Comparison of ENCODE assay signal across 32 cellular contexts in the genomic region with DNA sequence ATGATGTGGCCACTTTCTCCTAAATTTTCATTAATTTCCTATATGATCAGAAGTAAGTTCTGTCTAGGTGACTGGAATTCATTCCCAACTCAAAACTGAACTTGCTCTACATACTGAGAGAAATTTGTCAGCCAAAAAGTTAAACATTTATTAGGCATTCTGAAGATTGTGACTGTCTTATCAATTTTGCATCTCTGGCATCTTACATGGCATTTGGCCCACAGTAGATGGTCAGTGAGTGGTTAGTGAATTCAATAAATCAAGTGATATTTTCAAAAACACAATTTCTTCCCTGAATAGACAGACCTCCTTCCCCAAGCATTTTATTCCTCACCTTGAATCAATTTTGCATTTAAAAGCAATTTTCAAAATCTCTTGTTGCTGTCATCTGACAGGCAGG.
"Had no signal": no experiment of that assay in that cellular context is flagged by ENCODE, and none has a peak within 500 bp of the region (broad histone marks: within the 10 kb centered on the region; RNA-seq: fewer than 3 reads in every experiment).

No MANE protein-coding gene starts in this region.

- H3K27me3 Mint-ChIP-seq: activated CD4-positive, alpha-beta memory T cell treated with anti-CD3 and anti-CD28 coated beads for 36 hours; activated CD4-positive, alpha-beta T cell treated with anti-CD3 and anti-CD28 coated beads, Interleukin-2, amount 10 ng/mL, durations not matched to agents 24 days and 14 days; activated CD8-positive, alpha-beta memory T cell treated with anti-CD3 and anti-CD28 coated beads, Interleukin-2, amount 10 ng/mL, durations not matched to agents 7 days and 5 days; activated naive CD4-positive, alpha-beta T cell treated with anti-CD3 and anti-CD28 coated beads, Interleukin-2, amount 10 ng/mL, durations not matched to agents 7 days and 5 days; activated naive CD8-positive, alpha-beta T cell treated with anti-CD3 and anti-CD28 coated beads, Interleukin-2, amount 10 ng/mL, durations not matched to agents 7 days and 5 days; central memory CD8-positive, alpha-beta T cell; dendritic cell treated with granulocyte-macrophage colony-stimulating factor and Interleukin-4, amounts not matched to agents 40 ng/mL and 50 ng/mL, for 4 days; T-helper 17 cell had no signal

- H3K9me3 Mint-ChIP-seq: activated CD4-positive, alpha-beta memory T cell treated with anti-CD3 and anti-CD28 coated beads for 36 hours; activated CD4-positive, alpha-beta T cell treated with anti-CD3 and anti-CD28 coated beads, Interleukin-2, amount 10 ng/mL, durations not matched to agents 24 days and 14 days; activated naive CD4-positive, alpha-beta T cell treated with anti-CD3 and anti-CD28 coated beads, Interleukin-2, amount 10 ng/mL, durations not matched to agents 7 days and 5 days; endodermal cell had no signal

- H3K9me3 ChIP-seq: ascending aorta, esophagus muscularis mucosa, gastrocnemius medialis, heart left ventricle had no signal

- H3K27me3 ChIP-seq: ascending aorta, brain microvascular endothelial cell, esophagus muscularis mucosa, foreskin keratinocyte, gastrocnemius medialis, heart left ventricle had no signal

- ATAC-seq: activated CD4-positive, alpha-beta T cell treated with anti-CD3 and anti-CD28 coated beads for 36 hours; activated CD8-positive, alpha-beta memory T cell treated with anti-CD3 and anti-CD28 coated beads, Interleukin-2, amount 10 ng/mL, durations not matched to agents 7 days and 5 days; activated CD8-positive, alpha-beta T cell treated with anti-CD3 and anti-CD28 coated beads, Interleukin-2, amount 10 ng/mL, durations not matched to agents 7 days and 5 days; activated naive CD4-positive, alpha-beta T cell treated with anti-CD3 and anti-CD28 coated beads, Interleukin-2, amount 50 U/mL, for 72 hours; activated T-cell treated with anti-CD3 and anti-CD28 coated beads, Interleukin-2, amount 50 U/mL, for 72 hours; foreskin keratinocyte; gastrocnemius medialis; heart left ventricle; T-helper 17 cell had no signal

- H3K36me3 ChIP-seq: ascending aorta, brain microvascular endothelial cell, esophagus muscularis mucosa, gastrocnemius medialis, heart left ventricle had no signal

- H3K4me3 ChIP-seq: ascending aorta, coronary artery, dorsolateral prefrontal cortex, esophagus muscularis mucosa, gastrocnemius medialis, heart left ventricle had no signal

- DNase-seq: activated CD4-positive, alpha-beta memory T cell treated with anti-CD3 and anti-CD28 coated beads for 36 hours; activated CD4-positive, alpha-beta T cell treated with anti-CD3 and anti-CD28 coated beads for 36 hours; activated CD4-positive, alpha-beta T cell treated with anti-CD3 and anti-CD28 coated beads, Interleukin-2, amount 10 ng/mL, durations not matched to agents 24 days and 14 days; activated CD4-positive, CD25-positive, alpha-beta regulatory T cell; activated CD4-positive, CD25-positive, alpha-beta regulatory T cell treated with anti-CD3 and anti-CD28 coated beads, Interleukin-2, amount 50 U/mL, for 72 hours; activated CD8-positive, alpha-beta memory T cell treated with anti-CD3 and anti-CD28 coated beads, Interleukin-2, amount 10 ng/mL, durations not matched to agents 7 days and 5 days; activated CD8-positive, alpha-beta memory T cell treated with anti-CD3 and anti-CD28 coated beads, Interleukin-2, amount 50 U/mL, for 4 hours; activated CD8-positive, alpha-beta T cell treated with anti-CD3 and anti-CD28 coated beads, Interleukin-2, amount 10 ng/mL, durations not matched to agents 7 days and 5 days; activated gamma-delta T cell; activated naive CD4-positive, alpha-beta T cell; activated naive CD4-positive, alpha-beta T cell treated with anti-CD3 and anti-CD28 coated beads, Interleukin-2, amount 10 ng/mL, durations not matched to agents 7 days and 5 days; activated naive CD8-positive, alpha-beta T cell treated with anti-CD3 and anti-CD28 coated beads, Interleukin-2, amount 10 ng/mL, durations not matched to agents 7 days and 5 days; activated T-cell treated with anti-CD3 and anti-CD28 coated beads, Interleukin-2, amount 50 U/mL, for 1 hour; activated T-cell treated with anti-CD3 and anti-CD28 coated beads, Interleukin-2, amount 50 U/mL, for 72 hours; brain microvascular endothelial cell; dorsolateral prefrontal cortex; effector memory CD4-positive, alpha-beta T cell; endodermal cell; erythroblast; gastrocnemius medialis; glutamatergic neuron; heart left ventricle; T-helper 17 cell; T1000 had no signal

- H3K36me3 Mint-ChIP-seq: activated CD4-positive, alpha-beta memory T cell treated with anti-CD3 and anti-CD28 coated beads for 36 hours; activated CD8-positive, alpha-beta memory T cell treated with anti-CD3 and anti-CD28 coated beads, Interleukin-2, amount 10 ng/mL, durations not matched to agents 7 days and 5 days; activated naive CD4-positive, alpha-beta T cell treated with anti-CD3 and anti-CD28 coated beads, Interleukin-2, amount 10 ng/mL, durations not matched to agents 7 days and 5 days; activated naive CD4-positive, alpha-beta T cell treated with anti-CD3 and anti-CD28 coated beads, Interleukin-2, amount 50 U/mL, for 72 hours; activated naive CD8-positive, alpha-beta T cell treated with anti-CD3 and anti-CD28 coated beads, Interleukin-2, amount 10 ng/mL, durations not matched to agents 7 days and 5 days had no signal

- H3K4me1 Mint-ChIP-seq: activated CD4-positive, alpha-beta T cell treated with anti-CD3 and anti-CD28 coated beads for 36 hours; activated CD4-positive, alpha-beta T cell treated with anti-CD3 and anti-CD28 coated beads, Interleukin-2, amount 10 ng/mL, durations not matched to agents 24 days and 14 days; activated CD8-positive, alpha-beta memory T cell treated with anti-CD3 and anti-CD28 coated beads, Interleukin-2, amount 10 ng/mL, durations not matched to agents 7 days and 5 days; activated naive CD4-positive, alpha-beta T cell treated with anti-CD3 and anti-CD28 coated beads, Interleukin-2, amount 10 ng/mL, durations not matched to agents 7 days and 5 days; activated naive CD8-positive, alpha-beta T cell treated with anti-CD3 and anti-CD28 coated beads, Interleukin-2, amount 10 ng/mL, durations not matched to agents 7 days and 5 days; central memory CD8-positive, alpha-beta T cell; endodermal cell; T-helper 17 cell had no signal

- H3K4me3 Mint-ChIP-seq: activated CD4-positive, alpha-beta memory T cell treated with anti-CD3 and anti-CD28 coated beads for 36 hours; activated CD4-positive, alpha-beta T cell treated with anti-CD3 and anti-CD28 coated beads for 36 hours; activated CD4-positive, alpha-beta T cell treated with anti-CD3 and anti-CD28 coated beads, Interleukin-2, amount 10 ng/mL, durations not matched to agents 24 days and 14 days; activated CD8-positive, alpha-beta memory T cell treated with anti-CD3 and anti-CD28 coated beads, Interleukin-2, amount 10 ng/mL, durations not matched to agents 7 days and 5 days; activated CD8-positive, alpha-beta T cell treated with anti-CD3 and anti-CD28 coated beads, Interleukin-2, amount 10 ng/mL, durations not matched to agents 7 days and 5 days; activated naive CD4-positive, alpha-beta T cell treated with anti-CD3 and anti-CD28 coated beads, Interleukin-2, amount 10 ng/mL, durations not matched to agents 7 days and 5 days; activated naive CD8-positive, alpha-beta T cell treated with anti-CD3 and anti-CD28 coated beads, Interleukin-2, amount 10 ng/mL, durations not matched to agents 7 days and 5 days; activated T-cell treated with anti-CD3 and anti-CD28 coated beads, Interleukin-2, amount 50 U/mL, for 72 hours; central memory CD8-positive, alpha-beta T cell; dendritic cell treated with granulocyte-macrophage colony-stimulating factor and Interleukin-4, amounts not matched to agents 40 ng/mL and 50 ng/mL, for 4 days; endodermal cell; T-helper 17 cell; T-helper 2 cell treated with Interferon-gamma antibody and Interleukin-4, amounts not matched to agents 5 μg/mL and 100 μg/mL, for 36 hours had no signal

- H3K27ac Mint-ChIP-seq: activated CD4-positive, alpha-beta memory T cell treated with anti-CD3 and anti-CD28 coated beads for 36 hours; activated CD4-positive, alpha-beta T cell treated with anti-CD3 and anti-CD28 coated beads for 36 hours; activated CD4-positive, alpha-beta T cell treated with anti-CD3 and anti-CD28 coated beads, Interleukin-2, amount 10 ng/mL, durations not matched to agents 24 days and 14 days; activated CD8-positive, alpha-beta memory T cell treated with anti-CD3 and anti-CD28 coated beads, Interleukin-2, amount 10 ng/mL, durations not matched to agents 7 days and 5 days; activated CD8-positive, alpha-beta T cell treated with anti-CD3 and anti-CD28 coated beads, Interleukin-2, amount 10 ng/mL, durations not matched to agents 7 days and 5 days; activated naive CD4-positive, alpha-beta T cell treated with anti-CD3 and anti-CD28 coated beads, Interleukin-2, amount 10 ng/mL, durations not matched to agents 7 days and 5 days; activated naive CD4-positive, alpha-beta T cell treated with anti-CD3 and anti-CD28 coated beads, Interleukin-2, amount 50 U/mL, for 72 hours; activated naive CD8-positive, alpha-beta T cell treated with anti-CD3 and anti-CD28 coated beads, Interleukin-2, amount 10 ng/mL, durations not matched to agents 7 days and 5 days; activated T-cell treated with anti-CD3 and anti-CD28 coated beads, Interleukin-2, amount 50 U/mL, for 72 hours; dendritic cell treated with granulocyte-macrophage colony-stimulating factor and Interleukin-4, amounts not matched to agents 40 ng/mL and 50 ng/mL, for 4 days; endodermal cell; T-helper 17 cell; T-helper 2 cell treated with Interferon-gamma antibody and Interleukin-4, amounts not matched to agents 5 μg/mL and 100 μg/mL, for 36 hours had no signal

- H3K4me1 ChIP-seq: ascending aorta, foreskin keratinocyte, gastrocnemius medialis, heart left ventricle had no signal

- H3K27ac ChIP-seq: ascending aorta, brain microvascular endothelial cell, coronary artery, dorsolateral prefrontal cortex, esophagus muscularis mucosa, foreskin keratinocyte, gastrocnemius medialis, heart left ventricle had no signal
